In genomic region chr2:238525990-238526389, GRCh38 we compare ENCODE assay signal across 16 cellular contexts.
DNase-seq lines count a peak whose midpoint lies in the region; ATAC-seq lines count a peak whose summit lies in the region.
"Had no signal": no experiment of that assay in that cellular context is flagged by ENCODE, and none has a peak within 500 bp of the region (broad histone marks: within the 10 kb centered on the region; RNA-seq: fewer than 3 reads in every experiment).

No MANE protein-coding gene starts in this region.

- peak; percentile 9 for DNase-seq in DMS79 treated with DMSO at 0.1 percent for 48 hours (lab: John Stamatoyannopoulos, UW)
- no peak for DNase-seq in DMS79 (lab: John Stamatoyannopoulos, UW)
- DNase-seq in GF-D8 (lab: John Stamatoyannopoulos, UW): peak; percentile 23
- DNase-seq in NCI-H146 treated with DMSO at 0.1 percent for 48 hours (lab: John Stamatoyannopoulos, UW; ENCODE audit: unreplicated experiment): peak; percentile 11
- peak; percentile 86 for DNase-seq in myocyte (ENCODE audit: low read depth)
- no peak for DNase-seq in NCI-H526 treated with DMSO at 0.1 percent for 48 hours (lab: John Stamatoyannopoulos, UW)
- no peak for DNase-seq in middle frontal gyrus (ENCODE audit: extremely low spot score, low spot score)
- DNase-seq: 8988T; activated gamma-delta T cell; activated naive CD8-positive, alpha-beta T cell treated with anti-CD3 and anti-CD28 coated beads, Interleukin-2, amount 50 U/mL, for 24 hours; brain microvascular endothelial cell; Caco-2; Karpas-422; transverse colon had no signal

- ATAC-seq in HG03565 (IDR thresholded peaks at IDR 0.05; ENCODE audit: unreplicated experiment): no peak
- ATAC-seq: activated naive CD8-positive, alpha-beta T cell treated with anti-CD3 and anti-CD28 coated beads, Interleukin-2, amount 50 U/mL, for 24 hours; Panc1 had no signal

Comparison
In these comparisons a context has a peak if more than half of its experiments do, and no peak if none do; other contexts are left out.
1. DNase-seq: peak in DMS79 treated with DMSO at 0.1 percent for 48 hours (single experiment), GF-D8 (single experiment), NCI-H146 treated with DMSO at 0.1 percent for 48 hours (single experiment) and myocyte (single experiment); none in DMS79 (single experiment), NCI-H526 treated with DMSO at 0.1 percent for 48 hours (single experiment) and middle frontal gyrus (single experiment).